ENCODE assay signal across 1 cellular context in genomic region chr1:155882235-155882634, GRCh38.
TF ChIP-seq lines count a peak whose summit lies in the region.

No MANE protein-coding gene starts in this region.

TF ChIP-seq in IMR-90, 13 proteins besides CTCF, POLR2A, EP300 and RAD21:
- no peak for TF ChIP-seq RCOR1 (IDR thresholded peaks at IDR 0.05; ENCODE audit: insufficient replicate concordance, low read length)
- TF ChIP-seq USF2 (IDR thresholded peaks at IDR 0.05; ENCODE audit: low read depth, low read length), result no peak
- TF ChIP-seq RFX5 (IDR thresholded peaks at IDR 0.05; ENCODE audit: low read depth, low read length), result no peak
- TF ChIP-seq FOS (IDR thresholded peaks at IDR 0.05; ENCODE audit: low read depth, low read length), result no peak
- no peak for TF ChIP-seq MXI1 (IDR thresholded peaks at IDR 0.05; ENCODE audit: borderline replicate concordance, low read depth, low read length)
- TF ChIP-seq CEBPB (IDR thresholded peaks at IDR 0.05; ENCODE audit: low read depth, low read length), result no peak
- no peak for TF ChIP-seq ELK1 (IDR thresholded peaks at IDR 0.05; ENCODE audit: borderline replicate concordance, low read depth, low read length)
- no peak for TF ChIP-seq MAFK (IDR thresholded peaks at IDR 0.05; ENCODE audit: low read depth, low read length)
- TF ChIP-seq BHLHE40 (IDR thresholded peaks at IDR 0.05; ENCODE audit: low read depth, low read length), result no peak
- no peak for TF ChIP-seq SMC3 (IDR thresholded peaks at IDR 0.05; ENCODE audit: low read depth, low read length)
- no peak for TF ChIP-seq MAZ (IDR thresholded peaks at IDR 0.05; ENCODE audit: borderline replicate concordance, low read depth, low read length)
- TF ChIP-seq CHD1 (IDR thresholded peaks at IDR 0.05; ENCODE audit: low read depth, low read length), result no peak
- TF ChIP-seq NFE2L2 (IDR thresholded peaks at IDR 0.05; ENCODE audit: low read depth, low read length), result no peak
